ENCODE assay signal across 40 cellular contexts in genomic region chr9:77325058-77325457, GRCh38.
"Had no signal": no experiment of that assay in that cellular context is flagged by ENCODE, and none has a peak within 500 bp of the region (broad histone marks: within the 10 kb centered on the region; RNA-seq: fewer than 3 reads in every experiment).

No MANE protein-coding gene starts in this region.

- H3K4me3 ChIP-seq: adrenal gland, ascending aorta, body of pancreas, breast epithelium, cardiac muscle cell had no signal

- H3K9me3 Mint-ChIP-seq: activated naive CD4-positive, alpha-beta T cell treated with anti-CD3 and anti-CD28 coated beads for 36 hours; activated naive CD4-positive, alpha-beta T cell treated with anti-CD3 and anti-CD28 coated beads, Interleukin-2, amount 10 ng/mL, durations not matched to agents 7 days and 5 days; activated naive CD4-positive, alpha-beta T cell treated with anti-CD3 and anti-CD28 coated beads, Interleukin-2, amount 50 U/mL, for 24 hours; activated naive CD4-positive, alpha-beta T cell treated with anti-CD3 and anti-CD28 coated beads, Interleukin-2, amount 50 U/mL, for 72 hours; activated naive CD8-positive, alpha-beta T cell treated with anti-CD3 and anti-CD28 coated beads for 36 hours; activated naive CD8-positive, alpha-beta T cell treated with anti-CD3 and anti-CD28 coated beads, Interleukin-2, amount 10 ng/mL, durations not matched to agents 7 days and 5 days; activated naive CD8-positive, alpha-beta T cell treated with anti-CD3 and anti-CD28 coated beads, Interleukin-2, amount 50 U/mL, for 24 hours; activated T-cell treated with anti-CD3 and anti-CD28 coated beads, Interleukin-2, amount 50 U/mL, for 24 hours; activated T-cell treated with anti-CD3 and anti-CD28 coated beads, Interleukin-2, amount 50 U/mL, for 4 hours; activated T-cell treated with anti-CD3 and anti-CD28 coated beads, Interleukin-2, amount 50 U/mL, for 72 hours; activated T-helper 1 cell treated with anti-CD3 and anti-CD28 coated beads, Interleukin-12 subunit alpha, Interleukin-12 subunit beta, Interleukin-2, Interleukin-4 antibody, amounts not matched to agents 30 ng/mL and 10 ng/mL and 1 ng/mL, durations not matched to agents 14 hours and 24 hours and 36 hours; activated T-helper 17 cell treated with anti-CD3 and anti-CD28 coated beads, Interleukin-2, amount 50 U/mL, for 72 hours; activated T-helper 2 cell treated with anti-CD3 and anti-CD28 coated beads, Interferon-gamma antibody, Interleukin-2, Interleukin-4, amounts not matched to agents 10 μg/mL and 5 μg/mL and 100 μg/mL, durations not matched to agents 14 hours and 24 hours and 36 hours; central memory CD8-positive, alpha-beta T cell had no signal

- H3K27ac ChIP-seq: adrenal gland, ascending aorta, body of pancreas, brain microvascular endothelial cell, breast epithelium, cardiac muscle cell had no signal

- H3K9me3 ChIP-seq: adrenal gland, ascending aorta, body of pancreas, breast epithelium had no signal

- DNase-seq: activated effector memory CD4-positive, alpha-beta T cell treated with anti-CD3 and anti-CD28 coated beads, Interleukin-2, amount 50 U/mL, for 16 hours; activated effector memory CD4-positive, alpha-beta T cell treated with Interleukin-2 at 50 U/mL for 16 hours; activated gamma-delta T cell; activated gamma-delta T cell treated with Interleukin-2 at 50 U/mL for 16 hours; activated naive CD4-positive, alpha-beta T cell; activated naive CD4-positive, alpha-beta T cell treated with anti-CD3 and anti-CD28 coated beads for 36 hours; activated naive CD4-positive, alpha-beta T cell treated with anti-CD3 and anti-CD28 coated beads, Interleukin-2, amount 10 ng/mL, durations not matched to agents 7 days and 5 days; activated naive CD4-positive, alpha-beta T cell treated with anti-CD3 and anti-CD28 coated beads, Interleukin-2, amount 50 U/mL, for 16 hours; activated naive CD4-positive, alpha-beta T cell treated with Interleukin-2 at 50 U/mL for 16 hours; activated naive CD8-positive, alpha-beta T cell treated with anti-CD3 and anti-CD28 coated beads for 36 hours; activated naive CD8-positive, alpha-beta T cell treated with anti-CD3 and anti-CD28 coated beads, Interleukin-2, amount 10 ng/mL, durations not matched to agents 7 days and 5 days; activated naive CD8-positive, alpha-beta T cell treated with anti-CD3 and anti-CD28 coated beads, Interleukin-2, amount 50 U/mL, for 24 hours; activated T-cell treated with anti-CD3 and anti-CD28 coated beads, Interleukin-2, amount 50 U/mL, for 1 hour; activated T-cell treated with anti-CD3 and anti-CD28 coated beads, Interleukin-2, amount 50 U/mL, for 24 hours; activated T-cell treated with anti-CD3 and anti-CD28 coated beads, Interleukin-2, amount 50 U/mL, for 4 hours; activated T-cell treated with anti-CD3 and anti-CD28 coated beads, Interleukin-2, amount 50 U/mL, for 48 hours; activated T-cell treated with anti-CD3 and anti-CD28 coated beads, Interleukin-2, amount 50 U/mL, for 72 hours; adrenal gland; amniotic stem cell; amygdala; anterior cingulate cortex; aorta; body of pancreas; brain microvascular endothelial cell; caudate nucleus; central memory CD4-positive, alpha-beta T cell; cerebellar nuclear complex had no signal

- H3K27me3 Mint-ChIP-seq: activated naive CD4-positive, alpha-beta T cell treated with anti-CD3 and anti-CD28 coated beads, Interleukin-2, amount 10 ng/mL, durations not matched to agents 7 days and 5 days; activated naive CD4-positive, alpha-beta T cell treated with anti-CD3 and anti-CD28 coated beads, Interleukin-2, amount 50 U/mL, for 24 hours; activated naive CD8-positive, alpha-beta T cell; activated naive CD8-positive, alpha-beta T cell treated with anti-CD3 and anti-CD28 coated beads for 36 hours; activated naive CD8-positive, alpha-beta T cell treated with anti-CD3 and anti-CD28 coated beads, Interleukin-2, amount 10 ng/mL, durations not matched to agents 7 days and 5 days; activated naive CD8-positive, alpha-beta T cell treated with anti-CD3 and anti-CD28 coated beads, Interleukin-2, amount 50 U/mL, for 24 hours; activated T-cell treated with anti-CD3 and anti-CD28 coated beads, Interleukin-2, amount 50 U/mL, for 24 hours; activated T-helper 17 cell treated with anti-CD3 and anti-CD28 coated beads, Interleukin-2, amount 50 U/mL, for 72 hours; brain; central memory CD8-positive, alpha-beta T cell had no signal

- FAIRE-seq: astrocyte, bronchial epithelial cell had no signal

- H3K27ac Mint-ChIP-seq: activated naive CD4-positive, alpha-beta T cell treated with anti-CD3 and anti-CD28 coated beads for 36 hours; activated naive CD4-positive, alpha-beta T cell treated with anti-CD3 and anti-CD28 coated beads, Interleukin-2, amount 10 ng/mL, durations not matched to agents 7 days and 5 days; activated naive CD4-positive, alpha-beta T cell treated with anti-CD3 and anti-CD28 coated beads, Interleukin-2, amount 50 U/mL, for 24 hours; activated naive CD8-positive, alpha-beta T cell; activated naive CD8-positive, alpha-beta T cell treated with anti-CD3 and anti-CD28 coated beads for 36 hours; activated naive CD8-positive, alpha-beta T cell treated with anti-CD3 and anti-CD28 coated beads, Interleukin-2, amount 10 ng/mL, durations not matched to agents 7 days and 5 days; activated naive CD8-positive, alpha-beta T cell treated with anti-CD3 and anti-CD28 coated beads, Interleukin-2, amount 50 U/mL, for 24 hours; activated T-cell treated with anti-CD3 and anti-CD28 coated beads, Interleukin-2, amount 50 U/mL, for 24 hours; activated T-cell treated with anti-CD3 and anti-CD28 coated beads, Interleukin-2, amount 50 U/mL, for 72 hours; activated T-helper 1 cell treated with anti-CD3 and anti-CD28 coated beads, Interleukin-12 subunit alpha, Interleukin-12 subunit beta, Interleukin-2, Interleukin-4 antibody, amounts not matched to agents 30 ng/mL and 10 ng/mL and 1 ng/mL, durations not matched to agents 14 hours and 24 hours and 36 hours; activated T-helper 17 cell treated with anti-CD3 and anti-CD28 coated beads, Interleukin-2, amount 50 U/mL, for 72 hours; activated T-helper 2 cell treated with anti-CD3 and anti-CD28 coated beads, Interferon-gamma antibody, Interleukin-2, Interleukin-4, amounts not matched to agents 10 μg/mL and 5 μg/mL and 100 μg/mL, durations not matched to agents 14 hours and 24 hours and 36 hours; brain had no signal

- H3K4me3 Mint-ChIP-seq: activated naive CD4-positive, alpha-beta T cell treated with anti-CD3 and anti-CD28 coated beads for 36 hours; activated naive CD4-positive, alpha-beta T cell treated with anti-CD3 and anti-CD28 coated beads, Interleukin-2, amount 10 ng/mL, durations not matched to agents 7 days and 5 days; activated naive CD4-positive, alpha-beta T cell treated with anti-CD3 and anti-CD28 coated beads, Interleukin-2, amount 50 U/mL, for 24 hours; activated naive CD8-positive, alpha-beta T cell; activated naive CD8-positive, alpha-beta T cell treated with anti-CD3 and anti-CD28 coated beads for 36 hours; activated naive CD8-positive, alpha-beta T cell treated with anti-CD3 and anti-CD28 coated beads, Interleukin-2, amount 10 ng/mL, durations not matched to agents 7 days and 5 days; activated naive CD8-positive, alpha-beta T cell treated with anti-CD3 and anti-CD28 coated beads, Interleukin-2, amount 50 U/mL, for 24 hours; activated T-cell treated with anti-CD3 and anti-CD28 coated beads, Interleukin-2, amount 50 U/mL, for 24 hours; activated T-cell treated with anti-CD3 and anti-CD28 coated beads, Interleukin-2, amount 50 U/mL, for 4 hours; activated T-cell treated with anti-CD3 and anti-CD28 coated beads, Interleukin-2, amount 50 U/mL, for 72 hours; activated T-helper 1 cell treated with anti-CD3 and anti-CD28 coated beads, Interleukin-12 subunit alpha, Interleukin-12 subunit beta, Interleukin-2, Interleukin-4 antibody, amounts not matched to agents 30 ng/mL and 10 ng/mL and 1 ng/mL, durations not matched to agents 14 hours and 24 hours and 36 hours; activated T-helper 17 cell treated with anti-CD3 and anti-CD28 coated beads, Interleukin-2, amount 50 U/mL, for 72 hours; brain; central memory CD8-positive, alpha-beta T cell had no signal

- H3K4me1 Mint-ChIP-seq: activated naive CD4-positive, alpha-beta T cell treated with anti-CD3 and anti-CD28 coated beads, Interleukin-2, amount 50 U/mL, for 24 hours; activated naive CD8-positive, alpha-beta T cell treated with anti-CD3 and anti-CD28 coated beads, Interleukin-2, amount 50 U/mL, for 24 hours; brain; central memory CD8-positive, alpha-beta T cell had no signal

- H3K27me3 ChIP-seq: adrenal gland, ascending aorta, body of pancreas, brain microvascular endothelial cell, breast epithelium, cardiac muscle cell had no signal

- H3K36me3 ChIP-seq: adrenal gland, breast epithelium had no signal

- ATAC-seq: activated naive CD4-positive, alpha-beta T cell treated with anti-CD3 and anti-CD28 coated beads, Interleukin-2, amount 50 U/mL, for 72 hours; activated naive CD8-positive, alpha-beta T cell treated with anti-CD3 and anti-CD28 coated beads, Interleukin-2, amount 50 U/mL, for 24 hours; activated T-cell treated with anti-CD3 and anti-CD28 coated beads, Interleukin-2, amount 50 U/mL, for 4 hours; activated T-cell treated with anti-CD3 and anti-CD28 coated beads, Interleukin-2, amount 50 U/mL, for 72 hours; activated T-helper 17 cell treated with anti-CD3 and anti-CD28 coated beads, Interleukin-2, amount 50 U/mL, for 72 hours; body of pancreas had no signal

- H3K4me1 ChIP-seq: ascending aorta, body of pancreas, breast epithelium had no signal
